Comparison of ENCODE assay signal across 1 cellular context in genomic region chr3:52793702-52794611, GRCh38.
TF ChIP-seq lines count a peak whose summit lies in the region.

No MANE protein-coding gene starts in this region.

TF ChIP-seq in HepG2, 621 proteins besides CTCF, POLR2A, EP300 and RAD21 (continued from another document and continues in another):
- TF ChIP-seq ZNF550 (CRISPR knock-in tag; IDR thresholded peaks at IDR 0.05; ENCODE audit: borderline replicate concordance) (no peak), NR2F6 (IDR thresholded peaks at IDR 0.05) (no peak), NR2F6 (CRISPR knock-in tag; IDR thresholded peaks at IDR 0.05) (0 out of 2 replicates have a peak, but pooled peaks have one; percentile 24), ZNF710 (CRISPR knock-in tag; IDR thresholded peaks at IDR 0.05; ENCODE audit: borderline replicate concordance) (peak; percentile 89), NONO (IDR thresholded peaks at IDR 0.05) (no peak), NONO (CRISPR knock-in tag; conservative IDR thresholded peaks at IDR 0.05) (no peak), ARNT (IDR thresholded peaks at IDR 0.05) (no peak), RNF2 (conservative IDR thresholded peaks at IDR 0.05; ENCODE audit: low read depth) (no peak), XRCC5 (optimal IDR thresholded peaks at IDR 0.05; ENCODE audit: low read length) (no peak), KDM6A (CRISPR knock-in tag; IDR thresholded peaks at IDR 0.05; ENCODE audit: low read depth) (0 out of 2 replicates have a peak, but pooled peaks have one; percentile 6), RELA (CRISPR knock-in tag; IDR thresholded peaks at IDR 0.05) (0 out of 2 replicates have a peak, but pooled peaks have one; percentile 29), ZNF709 (CRISPR knock-in tag; IDR thresholded peaks at IDR 0.05) (no peak), ZNF282 (IDR thresholded peaks at IDR 0.05; ENCODE audit: partially characterized antibody) (no peak), SCMH1 (CRISPR knock-in tag; IDR thresholded peaks at IDR 0.05; ENCODE audit: borderline replicate concordance) (no peak), ZNF296 (CRISPR knock-in tag; conservative IDR thresholded peaks at IDR 0.05) (no peak), ATF6 (CRISPR knock-in tag; conservative IDR thresholded peaks at IDR 0.05) (no peak), CREB1 (IDR thresholded peaks at IDR 0.05) (no peak), CREB1 (CRISPR knock-in tag; IDR thresholded peaks at IDR 0.05) (no peak), TAF15 (IDR thresholded peaks at IDR 0.05; ENCODE audit: low read depth, low read length, poor library complexity, severe bottlenecking) (no peak), ZNF335 (CRISPR knock-in tag; IDR thresholded peaks at IDR 0.05) (no peak), MTF2 (CRISPR knock-in tag; IDR thresholded peaks at IDR 0.05; ENCODE audit: borderline replicate concordance) (no peak), MIER3 (CRISPR knock-in tag; IDR thresholded peaks at IDR 0.05; ENCODE audit: borderline replicate concordance) (no peak), ZNF101 (CRISPR knock-in tag; IDR thresholded peaks at IDR 0.05; ENCODE audit: borderline replicate concordance, low read depth) (no peak), CCDC6 (CRISPR knock-in tag; IDR thresholded peaks at IDR 0.05) (peak; percentile 42; the same call in 1 of the 2 replicates), CEBPZ (IDR thresholded peaks at IDR 0.05; ENCODE audit: low read length) (no peak), ONECUT2 (CRISPR knock-in tag; IDR thresholded peaks at IDR 0.05) (no peak), MBD4 (IDR thresholded peaks at IDR 0.05; ENCODE audit: borderline replicate concordance, low read length) (no peak), E2F5 (CRISPR knock-in tag; conservative IDR thresholded peaks at IDR 0.05) (no peak), ZBTB1 (CRISPR knock-in tag; IDR thresholded peaks at IDR 0.05; ENCODE audit: borderline replicate concordance) (no peak), HNRNPL (IDR thresholded peaks at IDR 0.05; ENCODE audit: low read depth, low read length) (no peak), TEAD2 (CRISPR knock-in tag; IDR thresholded peaks at IDR 0.05) (no peak), ZFP36 (IDR thresholded peaks at IDR 0.05; ENCODE audit: borderline replicate concordance, low read depth, low read length, partially characterized antibody) (no peak), STAG1 (CRISPR knock-in tag; IDR thresholded peaks at IDR 0.05) (no peak), IKZF4 (CRISPR knock-in tag; IDR thresholded peaks at IDR 0.05; ENCODE audit: borderline replicate concordance, low read depth, not compliant biosample characterization) (peak; percentile 5), ZFX (CRISPR knock-in tag; IDR thresholded peaks at IDR 0.05; ENCODE audit: low read depth) (no peak), SRSF9 (IDR thresholded peaks at IDR 0.05; ENCODE audit: borderline replicate concordance, insufficient read depth, low read depth, low read length, poor library complexity, severe bottlenecking) (no peak), ARNTL (CRISPR knock-in tag; IDR thresholded peaks at IDR 0.05) (no peak), FOXO1 (CRISPR knock-in tag; IDR thresholded peaks at IDR 0.05) (peak; percentile 59; the same call in 1 of the 2 replicates), FOXP4 (CRISPR knock-in tag; IDR thresholded peaks at IDR 0.05) (no peak; the same call in 1 of the 2 replicates), ZNF235 (CRISPR knock-in tag; IDR thresholded peaks at IDR 0.05; ENCODE audit: borderline replicate concordance) (no peak), ZNF850 (CRISPR knock-in tag; conservative IDR thresholded peaks at IDR 0.05) (no peak), FOXK2 (IDR thresholded peaks at IDR 0.05) (no peak), TEAD3 (CRISPR knock-in tag; optimal IDR thresholded peaks at IDR 0.05; ENCODE audit: borderline replicate concordance) (no peak), KDM5B (CRISPR knock-in tag; IDR thresholded peaks at IDR 0.05; ENCODE audit: borderline replicate concordance) (no peak; the same call in 1 of the 2 replicates), RXRB (CRISPR knock-in tag; IDR thresholded peaks at IDR 0.05; ENCODE audit: borderline replicate concordance) (no peak), IKZF5 (CRISPR knock-in tag; IDR thresholded peaks at IDR 0.05) (peak; percentile 10; the same call in 1 of the 2 replicates), LCORL (IDR thresholded peaks at IDR 0.05) (no peak), LCORL (CRISPR knock-in tag; IDR thresholded peaks at IDR 0.05) (peak; percentile 16; the same call in 1 of the 2 replicates), ZKSCAN5 (CRISPR knock-in tag; IDR thresholded peaks at IDR 0.05) (no peak), POLR2G (IDR thresholded peaks at IDR 0.05; ENCODE audit: low read depth, low read length) (no peak), ZNF333 (CRISPR knock-in tag; IDR thresholded peaks at IDR 0.05; ENCODE audit: borderline replicate concordance) (0 out of 2 replicates have a peak, but pooled peaks have one; percentile 61), FOXO4 (CRISPR knock-in tag; conservative IDR thresholded peaks at IDR 0.05) (no peak), ELF1 (CRISPR knock-in tag; IDR thresholded peaks at IDR 0.05) (peak; percentile 66), PHB2 (IDR thresholded peaks at IDR 0.05; ENCODE audit: partially characterized antibody) (no peak), KMT2A (CRISPR knock-in tag; IDR thresholded peaks at IDR 0.05) (no peak), NCOA1 (CRISPR knock-in tag; IDR thresholded peaks at IDR 0.05) (peak; percentile 34; the same call in 1 of the 2 replicates), NFIC (IDR thresholded peaks at IDR 0.05; ENCODE audit: low read length) (no peak), ESRRA (CRISPR knock-in tag; IDR thresholded peaks at IDR 0.05; ENCODE audit: low read depth) (no peak), SP1 (IDR thresholded peaks at IDR 0.05) (no peak), SP1 (CRISPR knock-in tag; IDR thresholded peaks at IDR 0.05) (no peak), PHF20 (CRISPR knock-in tag; IDR thresholded peaks at IDR 0.05) (no peak), ZNF292 (CRISPR knock-in tag; IDR thresholded peaks at IDR 0.05; ENCODE audit: borderline replicate concordance, low read depth) (no peak), TFE3 (CRISPR knock-in tag; IDR thresholded peaks at IDR 0.05) (no peak), ERF (CRISPR knock-in tag; IDR thresholded peaks at IDR 0.05) (no peak), ZFP1 (CRISPR knock-in tag; IDR thresholded peaks at IDR 0.05) (0 out of 2 replicates have a peak, but pooled peaks have one; percentile 3), PRPF4 (IDR thresholded peaks at IDR 0.05; ENCODE audit: low read depth, low read length, poor library complexity, severe bottlenecking) (no peak)
